Comparison of ENCODE assay signal across 26 cellular contexts in genomic region chr3:139324456-139324855, GRCh38. TPM values are rescaled to one million over a fixed set of nuclear protein-coding genes. Genes with fewer than 3 reads are reported as not detected.
DNase-seq lines count a peak whose midpoint lies in the region; ATAC-seq, FAIRE-seq and TF ChIP-seq lines count a peak whose summit lies in the region.
"Had no signal": no experiment of that assay in that cellular context is flagged by ENCODE, and none has a peak within 500 bp of the region (broad histone marks: within the 10 kb centered on the region; RNA-seq: fewer than 3 reads in every experiment).

No MANE protein-coding gene starts in this region.

- DNase-seq in H7, result peak; percentile 3
- DNase-seq in K562 (ENCODE audit: extremely low read depth in 1 of 4, low spot score in 3 of 4), result no peak
- peak; percentile 50 for DNase-seq in posterior vena cava (ENCODE audit: low spot score)
- DNase-seq in MM.1S, result no peak
- DNase-seq in NCI-H1694 treated with DMSO at 0.1 percent for 48 hours (lab: John Stamatoyannopoulos, UW), result no peak
- DNase-seq: 8988T; ACHN; BE2C; C1 segment of cervical spinal cord; CD4-positive, alpha-beta memory T cell; CD4-positive, CD25-positive, alpha-beta regulatory T cell; CD8-positive, alpha-beta memory T cell; COR-L47; DMS 273 treated with DMSO at 0.1 percent for 48 hours; DMS153; DMS53; DMS79; DND-41; EL; GDM1 had no signal

- TF ChIP-seq RAD21 in K562 (CRISPR knock-in tag; conservative IDR thresholded peaks at IDR 0.05 in 1 of 2, IDR thresholded peaks at IDR 0.05 in 1 of 2), result no peak

- H3K4me3 ChIP-seq in H7 (ENCODE audit: insufficient read depth, low read depth, low read length), result no peak overlapping the region
- no peak overlapping the region for H3K4me3 ChIP-seq in K562
- H3K4me3 ChIP-seq in MM.1S (ENCODE audit: low read length), result no peak overlapping the region
- H3K4me3 ChIP-seq: BLaER1, GM12878 had no signal

- H2AFZ ChIP-seq in K562 (ENCODE audit: low read depth, low read length), result no peak overlapping the region
- no peak overlapping the region for H2AFZ ChIP-seq in MM.1S (ENCODE audit: low read length)

- H3K4me1 ChIP-seq in K562 (replicated peaks in 1 of 2; ENCODE audit: control insufficient read depth in 2 of 2, insufficient read depth in 2 of 2, low read length in 2 of 2) (peaks cover 30 to 33% of the 10 kb centered on the region in 2 experiments; a peak in 4 of 5 replicates), MM.1S (ENCODE audit: low read length) (peaks cover under 1% of the 10 kb centered on the region; the same call in 1 of the 2 replicates)
- H3K4me1 ChIP-seq: BE2C had no signal

- H3K36me3 ChIP-seq in H7 (replicated peaks; ENCODE audit: control insufficient read depth, insufficient read depth, low read length) (no peaks in the 10 kb centered on the region), K562 (ENCODE audit: control insufficient read depth, insufficient read depth, low read length) (no peaks in the 10 kb centered on the region; the same call in 2 of the 3 replicates), MM.1S (replicated peaks; ENCODE audit: insufficient read depth, low read length) (no peaks in the 10 kb centered on the region)
- H3K36me3 ChIP-seq: BE2C, BLaER1 had no signal

- no peak overlapping the region for H3K4me2 ChIP-seq in K562 (ENCODE audit: insufficient read depth, low read length)
- no peak overlapping the region for H3K4me2 ChIP-seq in MM.1S (ENCODE audit: low read depth, low read length)
- H3K4me2 ChIP-seq: BLaER1 had no signal

- H3F3A ChIP-seq in MM.1S (ENCODE audit: insufficient read depth, low read length), result no peaks in the 10 kb centered on the region

- H3K27ac ChIP-seq in K562 (ENCODE audit: extremely low read depth, low read depth, low read length) (no peak overlapping the region), MM.1S (ENCODE audit: low read length) (no peak overlapping the region)
- H3K27ac ChIP-seq: BLaER1 had no signal

- in situ Hi-C loops in K562 (cut with MboI), result no loop called here

- no TSS peak for BruUV-seq in K562 (replicated peaks; lab: Mats Ljungman, UMichigan)

- no peaks in the 10 kb centered on the region for H3K9me1 ChIP-seq in K562 (ENCODE audit: control insufficient read depth, insufficient read depth, low read length)

- H3K9me3 ChIP-seq in K562 (replicated peaks; ENCODE audit: control insufficient read depth, insufficient read depth, low read depth, low read length) (no peaks in the 10 kb centered on the region), MM.1S (replicated peaks; ENCODE audit: insufficient read depth, low read length) (no peaks in the 10 kb centered on the region)
- H3K9me3 ChIP-seq: BE2C had no signal

- H3K9me2 ChIP-seq in MM.1S (replicated peaks; ENCODE audit: insufficient read depth, low read length), result no peaks in the 10 kb centered on the region

- H3K27me3 ChIP-seq in H7 (ENCODE audit: control insufficient read depth, insufficient read depth, low read length), result peaks cover 1% of the 10 kb centered on the region; the same call in 1 of the 2 replicates
- no peaks in the 10 kb centered on the region for H3K27me3 ChIP-seq in K562 (ENCODE audit: control insufficient read depth in 2 of 2, insufficient read depth in 2 of 2, low read length in 2 of 2)
- H3K27me3 ChIP-seq in MM.1S (replicated peaks; ENCODE audit: insufficient read depth, low read length), result no peaks in the 10 kb centered on the region
- H3K27me3 ChIP-seq: BE2C, BLaER1 had no signal

- 50% methylated on average over 5 of the region's 5 CpGs for WGBS in K562 (ENCODE audit: insufficient coverage, low coverage, missing lambda C conversion rate)

- no peak for TF ChIP-seq CTCF in K562 (IDR thresholded peaks at IDR 0.05 in 2 of 3, conservative IDR thresholded peaks at IDR 0.05 in 1 of 3; ENCODE audit: insufficient read depth in 2 of 3, low read depth in 1 of 3, low read length in 3 of 3)
- TF ChIP-seq CTCF in MM.1S (IDR thresholded peaks at IDR 0.05; ENCODE audit: low read length), result no peak

- intact Hi-C loops in K562 (cut with micrococcal nuclease), result loop anchor here (10.0 kb wide), 1 partner anchor 100 kb away; no protein-coding TSS in a partner anchor
- intact Hi-C loops in posterior vena cava (cut with DNase I), result loop anchor here in 1 of 2 donors (10.0 kb wide), 1 partner anchor 390 kb away; no protein-coding TSS in a partner anchor

- H3K9ac ChIP-seq in K562 (ENCODE audit: insufficient read depth in 1 of 2, low read depth in 2 of 2, low read length in 2 of 2) (no peak overlapping the region), MM.1S (ENCODE audit: low read length) (no peak overlapping the region)
- H3K9ac ChIP-seq: BLaER1 had no signal

- H4K20me1 ChIP-seq in K562 (replicated peaks; ENCODE audit: control insufficient read depth, insufficient read depth, low read length) (no peaks in the 10 kb centered on the region), MM.1S (ENCODE audit: insufficient read depth, low read length) (no peaks in the 10 kb centered on the region)
- H4K20me1 ChIP-seq: BLaER1 had no signal

- no peak for ATAC-seq in K562
- ATAC-seq: GM12878 had no signal

- POLR2A ChIA-PET in K562 (lab: Yijun Ruan, JAX), result no interaction called here

- H3K79me2 ChIP-seq in K562 (ENCODE audit: control insufficient read depth, insufficient read depth, low read length), result no peaks in the 10 kb centered on the region
- H3K79me2 ChIP-seq in MM.1S (ENCODE audit: low read length), result no peaks in the 10 kb centered on the region

- TF ChIP-seq EP300 in K562 (IDR thresholded peaks at IDR 0.05; ENCODE audit: low read length), result no peak

- FAIRE-seq in K562 (lab: Jason Lieb, UNC), result no peak
- FAIRE-seq: A204.1, GM12878, GM12892, GM18507, GM19239 had no signal

- TF ChIP-seq POLR2A in K562 (conservative IDR thresholded peaks at IDR 0.05), result no peak

- CTCF ChIA-PET in K562 (lab: Yijun Ruan, JAX; ENCODE audit: low intra/inter-chr PET ratio), result no interaction called here

TF ChIP-seq in K562, 482 proteins besides CTCF, POLR2A, EP300 and RAD21:
- TF ChIP-seq ATF3 (IDR thresholded peaks at IDR 0.05) (peak; percentile 10; the same call in 1 of the 2 replicates), ATF3 (CRISPR knock-in tag; conservative IDR thresholded peaks at IDR 0.05) (no peak), ERF (CRISPR knock-in tag; IDR thresholded peaks at IDR 0.05) (no peak)
TF ChIP-seq in K562: peak in this region for 1.

RNA-seq across cellular contexts. Expression of gene MRPS22, which starts 19.4 kb away (rescaled TPM):
- 53.6 and 70.9 TPM in 2 replicates for total RNA-seq in H7 (2014; rRNA removed; shearing (Covaris generic))
- 38.6 and 79.2 TPM in 2 replicates for total RNA-seq in K562 (2011; cell fraction: chromatin; rRNA removed; ENCODE audit: low replicate concordance)
- 28.6 and 29.9 TPM in 2 replicates for total RNA-seq in K562 (2011; cell fraction: nucleolus; rRNA removed)
- total RNA-seq in K562 (2011; cell fraction: nucleoplasm; rRNA removed), result 45.2 and 53.5 TPM in 2 replicates
- total RNA-seq in K562 (2014; rRNA removed) (193 and 237 TPM in 2 replicates), K562 (2014; rRNA removed; fragmentation: Illumina TruSeq; extraction: Trizol) (202 and 232 TPM in 2 replicates), K562 (2015; rRNA removed; fragmentation: Illumina TruSeq; extraction: Trizol) (216 and 229 TPM in 2 replicates), K562 (2021) (148 and 159 TPM in 2 replicates), posterior vena cava (10 to 100 TPM; 30.3 to 34.6 TPM)
- polyA plus RNA-seq in K562 (2011; rRNA removed) (131 and 189 TPM in 2 replicates), K562 (2014; fragmentation: Illumina TruSeq; extraction: Trizol) (197 and 219 TPM in 2 replicates), K562 (2014; fragmentation: Nextera tagmentation; extraction: Ambion mirVana) (100 to 1,000 TPM; 330 to 397 TPM), K562 (2014; rRNA removed) (233 and 261 TPM in 2 replicates)
- polyA plus RNA-seq in K562 (2011; cell fraction: cytosol; rRNA removed), result 101 TPM in 2 replicates
- 42.1 and 51.3 TPM in 2 replicates for polyA plus RNA-seq in K562 (2011; cell fraction: nucleus; rRNA removed)
- polyA plus RNA-seq in K562 (2012), result 100 and 122 TPM in 2 replicates
- 157 and 168 TPM in 2 replicates for polyA minus RNA-seq in K562 (2011; rRNA and poly(A)+ RNA removed)
- 36.2 and 63.4 TPM in 2 replicates for polyA minus RNA-seq in K562 (2011; cell fraction: cytosol; rRNA and poly(A)+ RNA removed)
- 37.8 and 82.5 TPM in 2 replicates for polyA minus RNA-seq in K562 (2011; cell fraction: nucleus; rRNA and poly(A)+ RNA removed)

Comparison
In these comparisons a context has a peak if more than half of its experiments do, and no peak if none do; other contexts are left out.
1. DNase-seq: peak in H7 (single experiment) and posterior vena cava (single experiment); none in K562 (0 of 4), MM.1S (single experiment) and NCI-H1694 treated with DMSO at 0.1 percent for 48 hours (single experiment).